In the genomic region with DNA sequence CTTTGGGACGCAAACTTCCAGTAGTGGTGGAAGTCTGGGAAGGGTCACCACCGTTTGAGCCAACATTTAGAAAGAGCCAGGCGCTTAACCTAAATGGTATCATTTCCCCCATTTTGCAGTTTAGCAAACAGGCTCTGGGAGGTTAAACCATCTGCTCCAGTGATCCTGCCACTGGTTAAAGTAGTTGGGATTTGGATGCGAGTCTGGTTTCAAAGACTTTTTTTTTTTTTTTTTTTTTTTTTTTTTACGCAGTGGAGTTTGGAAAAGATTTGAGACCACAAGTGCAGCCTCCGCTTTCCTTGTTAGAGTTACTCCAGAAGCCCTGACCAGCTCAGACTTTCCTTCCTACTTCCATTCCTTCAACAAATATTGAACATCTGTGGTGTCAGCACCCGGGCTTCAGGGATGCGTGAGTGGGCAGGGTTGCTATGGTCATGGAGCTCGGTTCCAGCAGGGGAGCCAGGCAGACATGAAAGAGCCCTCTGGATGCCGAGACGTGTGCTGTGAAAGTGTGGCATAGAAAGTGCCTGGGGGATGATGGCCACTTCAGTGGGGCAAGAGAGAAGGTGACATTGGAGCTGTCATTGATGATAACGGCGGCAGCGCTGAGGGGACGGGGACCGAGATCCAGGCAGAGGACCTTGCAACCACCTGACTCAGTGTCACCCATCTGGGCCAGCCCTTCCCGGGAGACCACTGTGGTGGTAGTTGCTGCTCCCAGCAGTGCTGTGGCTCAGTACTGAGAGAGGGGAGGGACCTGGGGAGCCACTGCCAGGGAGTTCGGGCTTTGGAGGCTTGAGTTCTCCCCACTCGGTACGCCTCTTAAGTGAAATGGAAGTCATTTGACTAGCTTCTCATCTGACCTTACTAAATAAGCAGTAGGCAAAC, we compare ENCODE assay signal across 9 cellular contexts. TPM values are rescaled to one million over a fixed set of nuclear protein-coding genes. Genes with fewer than 3 reads are reported as not detected.
DNase-seq lines count a peak whose midpoint lies in the region; ATAC-seq, FAIRE-seq and TF ChIP-seq lines count a peak whose summit lies in the region.
"Had no signal": no experiment of that assay in that cellular context is flagged by ENCODE, and none has a peak within 500 bp of the region (broad histone marks: within the 10 kb centered on the region; RNA-seq: fewer than 3 reads in every experiment).

No MANE protein-coding gene starts in this region.

- POLR2A ChIA-PET in endothelial cell of umbilical vein (lab: Charles Lee) = no interaction called here

- dilution Hi-C loops in endothelial cell of umbilical vein (cut with MboI; ENCODE audit: extremely low pct_ligation_motif_present, low sequenced_read_pairs) = no loop called here

- H3K27ac ChIP-seq in BLaER1 (peak overlapping the region; percentile 87), SJSA1 (peak overlapping the region; percentile 91), endothelial cell of umbilical vein (ENCODE audit: insufficient read depth, low read depth, low read length) (peak overlapping the region; percentile 82), muscle layer of duodenum (ENCODE audit: low read length) (peak overlapping the region; percentile 90), aorta (ENCODE audit: low read depth in 1 of 2, low read length in 2 of 2) (peak overlapping the region; percentile 17 to 98)

- TF ChIP-seq CTCF in endothelial cell of umbilical vein (IDR thresholded peaks at IDR 0.05; ENCODE audit: extremely low read depth in 1 of 2, insufficient read depth in 1 of 2, low read depth in 1 of 2, low read length in 2 of 2) (no peak), omental fat pad (IDR thresholded peaks at IDR 0.05) (no peak)

- H3K4me3 ChIP-seq in BLaER1 (peak overlapping the region; percentile 84), SJSA1 (peak overlapping the region; percentile 68), endothelial cell of umbilical vein (replicated peaks in 1 of 3; ENCODE audit: insufficient read depth in 1 of 3, low read depth in 1 of 3, low read length in 3 of 3) (peak overlapping the region; percentile 69 to 80 (median 75)), muscle layer of duodenum (ENCODE audit: low read depth in 1 of 2, low read length in 2 of 2) (peak overlapping the region; percentile 76 to 89), aorta (ENCODE audit: low read length in 2 of 2) (peak overlapping the region; percentile 53 to 96)

- ATAC-seq in aorta (ENCODE audit: low FRiP score) = peak; percentile 37
- ATAC-seq in omental fat pad (ENCODE audit: low FRiP score) = no peak

- H3K9ac ChIP-seq in BLaER1 (peak overlapping the region; percentile 91), endothelial cell of umbilical vein (replicated peaks; ENCODE audit: extremely low read depth, insufficient read depth, low read length) (peak overlapping the region; percentile 86)

- H3K4me1 ChIP-seq in BLaER1 (peaks cover 40% of the 10 kb centered on the region), SJSA1 (replicated peaks) (peaks cover 32% of the 10 kb centered on the region), endothelial cell of umbilical vein (ENCODE audit: control insufficient read depth, extremely low read depth, insufficient read depth, low read length) (peaks cover 20% of the 10 kb centered on the region), muscle layer of duodenum (ENCODE audit: control insufficient read depth in 1 of 2, insufficient read depth in 2 of 2, low read length in 2 of 2) (peaks cover 0 to 3% of the 10 kb centered on the region in 2 donors), aorta (ENCODE audit: control insufficient read depth in 1 of 2, insufficient read depth in 2 of 2, low read length in 2 of 2) (no peaks in the 10 kb centered on the region)

- H3K9me3 ChIP-seq in BLaER1 = no peaks in the 10 kb centered on the region
- H3K9me3 ChIP-seq in SJSA1 (replicated peaks) = no peaks in the 10 kb centered on the region
- H3K9me3 ChIP-seq in endothelial cell of umbilical vein (replicated peaks; ENCODE audit: control insufficient read depth, insufficient read depth, low read length) = no peaks in the 10 kb centered on the region
- H3K9me3 ChIP-seq in muscle layer of duodenum (ENCODE audit: control insufficient read depth in 1 of 2, low read length in 2 of 2) = no peaks in the 10 kb centered on the region
- H3K9me3 ChIP-seq in aorta (ENCODE audit: control insufficient read depth, low read length) = no peaks in the 10 kb centered on the region

- whole genome bisulfite sequencing in aorta, 2 donors = 1% methylated on average over 20 of the region's 20 CpGs

- H3K4me2 ChIP-seq in BLaER1 (peak overlapping the region; percentile 91), endothelial cell of umbilical vein (ENCODE audit: insufficient read depth, low read length) (peak overlapping the region; percentile 72)

- DNase-seq in H4 (ENCODE audit: low spot score) (peak; percentile 23), SJSA1 (ENCODE audit: low read depth in 1 of 2, low spot score in 2 of 2) (peak in 1 of 2 experiments; percentile 63), endothelial cell of umbilical vein (ENCODE audit: low read depth, low spot score) (peak; percentile 51), aorta (peak in 1 of 2 donors; percentile 81), T-helper 9 cell (no peak), omental fat pad (ENCODE audit: low spot score) (no peak)

- CTCF ChIA-PET in endothelial cell of umbilical vein (lab: Charles Lee) = interaction anchor here (0.6 to 2.0 kb wide), 7 partner anchors 9 to 396 kb away, joined by 3 to 12 read pairs (median 5); no protein-coding TSS in a partner anchor

- H3K79me2 ChIP-seq in endothelial cell of umbilical vein (ENCODE audit: control insufficient read depth, insufficient read depth, low read length) = no peaks in the 10 kb centered on the region

- H3K36me3 ChIP-seq in BLaER1 (no peaks in the 10 kb centered on the region), SJSA1 (peaks cover 3% of the 10 kb centered on the region; the same call in 1 of the 2 replicates), endothelial cell of umbilical vein (ENCODE audit: control insufficient read depth in 2 of 2, extremely low read depth in 1 of 2, insufficient read depth in 2 of 2, low read length in 2 of 2) (no peaks in the 10 kb centered on the region), muscle layer of duodenum (ENCODE audit: control insufficient read depth in 1 of 2, insufficient read depth in 2 of 2, low read length in 2 of 2) (no peaks in the 10 kb centered on the region), aorta (ENCODE audit: control insufficient read depth in 1 of 2, insufficient read depth in 2 of 2, low read length in 1 of 2) (no peaks in the 10 kb centered on the region)

- TF ChIP-seq POLR2A in endothelial cell of umbilical vein (IDR thresholded peaks at IDR 0.05; ENCODE audit: low read depth, low read length) = no peak

- H4K20me1 ChIP-seq in BLaER1 (peaks cover 2% of the 10 kb centered on the region), endothelial cell of umbilical vein (replicated peaks; ENCODE audit: control insufficient read depth, extremely low read depth, insufficient read depth, low read length) (no peaks in the 10 kb centered on the region)

- H3K27me3 ChIP-seq in BLaER1 = peaks cover 32% of the 10 kb centered on the region
- H3K27me3 ChIP-seq in SJSA1 (replicated peaks) = peaks cover 5% of the 10 kb centered on the region
- peaks cover 11 to 15% of the 10 kb centered on the region in 2 experiments for H3K27me3 ChIP-seq in endothelial cell of umbilical vein (ENCODE audit: control insufficient read depth in 2 of 2, insufficient read depth in 2 of 2, low read length in 2 of 2)
- H3K27me3 ChIP-seq in muscle layer of duodenum (ENCODE audit: low read depth, low read length) = peaks cover 3% of the 10 kb centered on the region
- H3K27me3 ChIP-seq in aorta (ENCODE audit: control insufficient read depth in 1 of 2, insufficient read depth in 2 of 2, low read length in 1 of 2) = no peaks in the 10 kb centered on the region

- intact Hi-C loops in endothelial cell of umbilical vein (cut with micrococcal nuclease) = loop anchor here (1.0 to 2.0 kb wide), 3 partner anchors 299 to 584 kb away; a partner anchor contains a TSS
- intact Hi-C loops in aorta (cut with DNase I) = loop anchor here in 1 of 2 donors (1.0 kb wide), 1 partner anchor 213 kb away; a partner anchor contains a TSS

- FAIRE-seq in endothelial cell of umbilical vein (lab: Jason Lieb, UNC) = no peak

- peak overlapping the region; percentile 94 for H2AFZ ChIP-seq in endothelial cell of umbilical vein (ENCODE audit: low read depth, low read length)

- no TSS peak for BruUV-seq in endothelial cell of umbilical vein (replicated peaks; lab: Mats Ljungman, UMichigan)

- H3K9me1 ChIP-seq in endothelial cell of umbilical vein (replicated peaks; ENCODE audit: control insufficient read depth, extremely low read depth, insufficient read depth, low read length) = no peaks in the 10 kb centered on the region

TF ChIP-seq in endothelial cell of umbilical vein, 7 proteins besides CTCF, POLR2A, EP300 and RAD21 (continues in another document):
- TF ChIP-seq JUN (IDR thresholded peaks at IDR 0.05; ENCODE audit: borderline replicate concordance, insufficient read depth, insufficient read length, low read depth) (no peak), EZH2 (IDR thresholded peaks at IDR 0.05; ENCODE audit: borderline replicate concordance, low read depth, low read length, severe bottlenecking) (no peak)

RNA-seq across cellular contexts. Expression of a gene that starts 1.1 kb away (rescaled TPM):
- total RNA-seq in H4 (2014; rRNA removed; shearing (Covaris generic)) = not detected in 2 replicates
- total RNA-seq in SJSA1 (2014; rRNA removed; shearing (Covaris generic)) = not detected in 2 replicates
- total RNA-seq in endothelial cell of umbilical vein (not detected in 2 replicates), aorta (not detected), omental fat pad (not detected)
- polyA plus RNA-seq in endothelial cell of umbilical vein (not detected in 2 replicates), aorta (not detected)
- polyA plus RNA-seq in endothelial cell of umbilical vein (2011; cell fraction: cytosol; rRNA removed) = not detected in 2 replicates
- not detected in 2 replicates for polyA plus RNA-seq in endothelial cell of umbilical vein (2011; cell fraction: nucleus; rRNA removed)
- not detected in 2 replicates for polyA plus RNA-seq in endothelial cell of umbilical vein (2012)
- not detected in 2 replicates for polyA minus RNA-seq in endothelial cell of umbilical vein
- 1,914 TPM for polyA minus RNA-seq in endothelial cell of umbilical vein (2011; cell fraction: cytosol; rRNA and poly(A)+ RNA removed)
- not detected in 2 replicates for polyA minus RNA-seq in endothelial cell of umbilical vein (2011; cell fraction: nucleus; rRNA and poly(A)+ RNA removed)
- total RNA-seq: NCI-H460 had no signal

RNA-seq across cellular contexts. Expression of a gene that starts 15.7 kb away (rescaled TPM):
- not detected in 2 replicates for total RNA-seq in H4 (2014; rRNA removed; shearing (Covaris generic))
- total RNA-seq in SJSA1 (2014; rRNA removed; shearing (Covaris generic)) = not detected in 2 replicates
- total RNA-seq in endothelial cell of umbilical vein (0.09 and 0.15 TPM in 2 replicates), aorta (1 to 10 TPM; 1.2 to 1.3 TPM), omental fat pad (1 to 10 TPM in 1 of 4 donors, under 1 TPM in 3; 0.19 to 1.1 (median 0.49) TPM)
- polyA plus RNA-seq in endothelial cell of umbilical vein (0.05 and 0.06 TPM in 2 replicates), aorta (1 to 10 TPM in 1 of 2 donors, not detected in 1; 1.0 TPM)
- polyA plus RNA-seq in endothelial cell of umbilical vein (2011; cell fraction: cytosol; rRNA removed) = 0.03 and 0.06 TPM in 2 replicates
- polyA plus RNA-seq in endothelial cell of umbilical vein (2011; cell fraction: nucleus; rRNA removed) = 0.17 and 0.25 TPM in 2 replicates
- 0.07 TPM in 1 of 2 replicates, not detected in the other for polyA plus RNA-seq in endothelial cell of umbilical vein (2012)
- 0.13 and 0.15 TPM in 2 replicates for polyA minus RNA-seq in endothelial cell of umbilical vein
- polyA minus RNA-seq in endothelial cell of umbilical vein (2011; cell fraction: cytosol; rRNA and poly(A)+ RNA removed) = 0.41 TPM
- polyA minus RNA-seq in endothelial cell of umbilical vein (2011; cell fraction: nucleus; rRNA and poly(A)+ RNA removed) = 0.19 and 0.58 TPM in 2 replicates

Comparison
In these comparisons a context has a peak if more than half of its experiments do, and no peak if none do; other contexts are left out.
1. DNase-seq: peak in H4 (single experiment) and endothelial cell of umbilical vein (single experiment); none in T-helper 9 cell (single experiment) and omental fat pad (single experiment).
2. Peak in every context shown above with its lines, with median percentiles within 50 percentile points of each other: H3K27ac ChIP-seq and H3K4me3 ChIP-seq.